In genomic region chr11:84021291-84021690, GRCh38 we compare ENCODE assay signal across 21 cellular contexts.
DNase-seq lines count a peak whose midpoint lies in the region; ATAC-seq and TF ChIP-seq lines count a peak whose summit lies in the region.
"Had no signal": no experiment of that assay in that cellular context is flagged by ENCODE, and none has a peak within 500 bp of the region (broad histone marks: within the 10 kb centered on the region; RNA-seq: fewer than 3 reads in every experiment).

No MANE protein-coding gene starts in this region.

- H3K27me3 ChIP-seq in HUES64 (ENCODE audit: insufficient read depth, low read length) (no peaks in the 10 kb centered on the region), left lung (no peaks in the 10 kb centered on the region), stomach smooth muscle (ENCODE audit: control insufficient read depth in 1 of 2, insufficient read depth in 2 of 2, low read length in 2 of 2) (no peaks in the 10 kb centered on the region)
- H3K27me3 ChIP-seq: BE2C had no signal

- intact Hi-C loops in left lung (cut with DNase I), result no loop called here

- 0 out of 2 replicates have a peak overlapping the region, but pooled peaks have one; percentile 0 for H3K27ac ChIP-seq in HUES64 (ENCODE audit: low read depth, low read length)
- peak overlapping the region in 1 of 2 donors; percentile 50 for H3K27ac ChIP-seq in left lung
- H3K27ac ChIP-seq in stomach smooth muscle (ENCODE audit: low read length), result peak overlapping the region; percentile 18
- H3K27ac ChIP-seq: A549, KMS-11 had no signal

- DNase-seq in choroid plexus epithelial cell (ENCODE audit: low read depth) (peak; percentile 47), left lung (no peak)
- DNase-seq: BE2C; DMS53; GDM1; H7; IMR-90; NCI-H1105; NCI-H146; NCI-H2029; NK-92 treated with Interleukin-12 subunit alpha and Interleukin-12 subunit beta, amount 100 ng/mL, for 24 hours had no signal

- H3K9ac ChIP-seq in HUES64 (ENCODE audit: low read depth, low read length), result no peak overlapping the region
- no peak overlapping the region for H3K9ac ChIP-seq in stomach smooth muscle (ENCODE audit: low read length in 2 of 2)
- H3K9ac ChIP-seq: KMS-11 had no signal

- no peaks in the 10 kb centered on the region for H3K9me3 ChIP-seq in HUES64 (ENCODE audit: insufficient read depth, low read depth, low read length)
- no peaks in the 10 kb centered on the region for H3K9me3 ChIP-seq in left lung
- no peaks in the 10 kb centered on the region for H3K9me3 ChIP-seq in stomach smooth muscle (ENCODE audit: control insufficient read depth in 2 of 2, low read length in 2 of 2)
- H3K9me3 ChIP-seq: A549, BE2C had no signal

- WGBS in HUES64, result 92% methylated on average over 2 of the region's 2 CpGs

- peak; percentile 63 for ATAC-seq in left lung
- no peak for ATAC-seq in HG03378 (IDR thresholded peaks at IDR 0.05; ENCODE audit: unreplicated experiment)
- no peak for ATAC-seq in HG03442 (IDR thresholded peaks at IDR 0.05; ENCODE audit: unreplicated experiment)
- no peak for ATAC-seq in HG03135 (IDR thresholded peaks at IDR 0.05; ENCODE audit: unreplicated experiment)
- ATAC-seq in HG02678 (IDR thresholded peaks at IDR 0.05; ENCODE audit: unreplicated experiment), result no peak
- ATAC-seq: A549, Panc1, SK-N-SH treated with all-trans-retinoic acid at 6 μM for 48 hours had no signal

- H3K36me3 ChIP-seq in HUES64 (ENCODE audit: insufficient read depth, low read length) (no peaks in the 10 kb centered on the region), left lung (no peaks in the 10 kb centered on the region), stomach smooth muscle (ENCODE audit: control insufficient read depth in 2 of 2, insufficient read depth in 2 of 2, low read length in 2 of 2) (no peaks in the 10 kb centered on the region)
- H3K36me3 ChIP-seq: BE2C had no signal

- no peak for TF ChIP-seq CTCF in choroid plexus epithelial cell (conservative IDR thresholded peaks at IDR 0.05; ENCODE audit: low read depth, low read length)
- TF ChIP-seq CTCF in left lung (IDR thresholded peaks at IDR 0.05), result no peak

- H3K4me3 ChIP-seq in HUES64 (ENCODE audit: low read length) (no peak overlapping the region), choroid plexus epithelial cell (ENCODE audit: low read depth, low read length) (no peak overlapping the region), left lung (no peak overlapping the region), stomach smooth muscle (ENCODE audit: low read length in 2 of 2) (peak overlapping the region in 1 of 2 donors; percentile 12)
- H3K4me3 ChIP-seq: A549 had no signal

- H3K4me1 ChIP-seq in HUES64 (ENCODE audit: insufficient read depth, low read length) (peaks cover 21% of the 10 kb centered on the region), left lung (no peaks in the 10 kb centered on the region), stomach smooth muscle (ENCODE audit: control insufficient read depth, insufficient read depth, low read length) (peaks cover 9% of the 10 kb centered on the region)
- H3K4me1 ChIP-seq: A549, BE2C had no signal
